In the genomic region with DNA sequence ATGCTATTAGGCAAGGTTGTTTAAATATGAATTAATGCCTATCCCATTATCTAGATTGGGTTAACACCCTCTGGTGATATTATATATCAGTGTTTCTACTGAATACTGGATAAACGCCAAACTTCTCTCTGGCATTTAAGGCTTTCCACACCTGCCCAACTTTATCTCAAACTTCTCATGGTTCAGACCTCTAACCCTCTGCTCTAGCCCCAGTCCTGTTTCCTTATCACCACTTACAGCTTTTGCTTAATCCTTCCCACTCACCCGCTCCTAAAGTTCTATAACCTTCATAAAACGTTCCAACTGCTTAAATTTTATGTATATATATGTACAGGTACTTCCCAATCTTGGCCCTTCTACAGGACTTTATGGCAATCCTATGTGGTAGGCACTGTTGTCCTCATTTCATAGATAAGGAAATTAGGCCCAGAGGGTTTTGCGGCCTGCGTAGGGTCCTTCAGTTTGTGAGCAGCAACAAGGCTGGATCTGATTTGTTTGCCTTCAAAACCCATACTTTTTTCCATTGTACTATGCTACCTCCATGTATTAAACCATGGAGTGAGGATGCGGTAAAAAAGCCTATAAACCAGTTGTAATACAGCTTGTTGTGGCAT, we compare ENCODE assay signal across 9 cellular contexts. TPM values are rescaled to one million over a fixed set of nuclear protein-coding genes. Genes with fewer than 3 reads are reported as not detected.
DNase-seq lines count a peak whose midpoint lies in the region; ATAC-seq and TF ChIP-seq lines count a peak whose summit lies in the region.
"Had no signal": no experiment of that assay in that cellular context is flagged by ENCODE, and none has a peak within 500 bp of the region (broad histone marks: within the 10 kb centered on the region; RNA-seq: fewer than 3 reads in every experiment).

No MANE protein-coding gene starts in this region.

- H3K36me3 ChIP-seq in CD8-positive, alpha-beta memory T cell (ENCODE audit: insufficient read depth, low read length), result peaks cover 3% of the 10 kb centered on the region
- peaks cover 21% of the 10 kb centered on the region for H3K36me3 ChIP-seq in NT2/D1 (ENCODE audit: insufficient read depth, insufficient read length, low read length)
- H3K36me3 ChIP-seq in neuron (ENCODE audit: insufficient read depth, low read length), result peaks cover 7% of the 10 kb centered on the region

- POLR2A ChIA-PET in CD8-positive, alpha-beta memory T cell (lab: Charles Lee), result interaction anchor here (0.6 kb wide), 1 partner anchor 46 kb away, joined by 6 read pairs; a partner anchor contains a TSS

- peak overlapping the region in 5 of 8 donors; percentile 30 to 97 (median 90) for H3K27ac Mint-ChIP-seq in CD8-positive, alpha-beta memory T cell

- CTCF ChIA-PET in CD8-positive, alpha-beta memory T cell (lab: Charles Lee), result interaction anchor here (1.5 to 3.7 kb wide), 6 partner anchors 11 to 91 kb away, joined by 3 to 27 read pairs (median 11); a partner anchor contains a TSS

- ATAC-seq in HG03196 (IDR thresholded peaks at IDR 0.05; ENCODE audit: unreplicated experiment) (no peak), GM18868 (IDR thresholded peaks at IDR 0.05; ENCODE audit: unreplicated experiment) (no peak)

- no peaks in the 10 kb centered on the region for H3K27me3 Mint-ChIP-seq in CD8-positive, alpha-beta memory T cell

- H3K4me3 Mint-ChIP-seq in CD8-positive, alpha-beta memory T cell, result peak overlapping the region; percentile 92 to 96 (median 94)

- peaks cover 20% of the 10 kb centered on the region for H3K4me1 ChIP-seq in CD8-positive, alpha-beta memory T cell (ENCODE audit: insufficient read depth, low read length)
- H3K4me1 ChIP-seq in NT2/D1 (ENCODE audit: insufficient read depth, insufficient read length) (peaks cover 8% of the 10 kb centered on the region), neuron (ENCODE audit: insufficient read depth, low read length) (peaks cover 16% of the 10 kb centered on the region)

- intact Hi-C loops in dorsolateral prefrontal cortex (cut with DNase I), result loop anchor here in 1 of 2 donors (5.0 kb wide), 3 partner anchors 70 to 145 kb away; a partner anchor contains a TSS

- no peaks in the 10 kb centered on the region for H3K9me3 ChIP-seq in CD8-positive, alpha-beta memory T cell (ENCODE audit: low read length)
- H3K9me3 ChIP-seq in NT2/D1 (ENCODE audit: insufficient read depth, low read length) (no peaks in the 10 kb centered on the region), neuron (ENCODE audit: low read length) (no peaks in the 10 kb centered on the region)

- DNase-seq in CD8-positive, alpha-beta memory T cell, result no peak
- DNase-seq in NT2/D1 (ENCODE audit: low read depth, low spot score) (no peak), dorsolateral prefrontal cortex (no peak), RKO (ENCODE audit: low spot score) (no peak), T-helper 9 cell (no peak)
- DNase-seq: NK-92 treated with Interleukin-12 subunit alpha and Interleukin-12 subunit beta, amount 100 ng/mL, for 24 hours had no signal

- TF ChIP-seq CTCF in dorsolateral prefrontal cortex (IDR thresholded peaks at IDR 0.05 in 54 of 56, conservative IDR thresholded peaks at IDR 0.05 in 2 of 56; ENCODE audit: low read depth in 1 of 56, partially characterized antibody in 56 of 56), result no peak

- peak overlapping the region; percentile 95 for H3K4me3 ChIP-seq in CD8-positive, alpha-beta memory T cell (ENCODE audit: low read length)
- H3K4me3 ChIP-seq in NT2/D1 (ENCODE audit: insufficient read length, low read depth) (peak overlapping the region; percentile 94), dorsolateral prefrontal cortex (peak overlapping the region in 57 of 59 donors; percentile 68 to 97 (median 89)), neuron (ENCODE audit: low read length) (peak overlapping the region; percentile 73)

- no peak overlapping the region for H3K27ac ChIP-seq in CD8-positive, alpha-beta memory T cell (ENCODE audit: low read depth, low read length)
- H3K27ac ChIP-seq in dorsolateral prefrontal cortex, result peak overlapping the region in 31 of 59 donors; percentile 63 to 98 (median 92)

- no peaks in the 10 kb centered on the region for H3K9me3 Mint-ChIP-seq in CD8-positive, alpha-beta memory T cell

- peak overlapping the region; percentile 93 for H2AFZ ChIP-seq in neuron (ENCODE audit: low read depth, low read length)

- no peaks in the 10 kb centered on the region for H3K27me3 ChIP-seq in CD8-positive, alpha-beta memory T cell (ENCODE audit: insufficient read depth, low read length, poor library complexity, severe bottlenecking)
- H3K27me3 ChIP-seq in NT2/D1 (ENCODE audit: insufficient read depth, insufficient read length) (no peaks in the 10 kb centered on the region), dorsolateral prefrontal cortex (no peaks in the 10 kb centered on the region), neuron (ENCODE audit: insufficient read depth, low read length) (no peaks in the 10 kb centered on the region)

- H3K9ac ChIP-seq in NT2/D1 (ENCODE audit: insufficient read length, low read depth), result peak overlapping the region; percentile 91

- peaks cover 0 to 34% (median 0%) of the 10 kb centered on the region in 3 donors for H3K36me3 Mint-ChIP-seq in CD8-positive, alpha-beta memory T cell

- peaks cover 26 to 50% (median 47%) of the 10 kb centered on the region in 3 donors for H3K4me1 Mint-ChIP-seq in CD8-positive, alpha-beta memory T cell

RNA-seq across cellular contexts. Expression of a gene that starts 1.2 kb away (rescaled TPM):
- total RNA-seq in CD8-positive, alpha-beta memory T cell, result 10 to 100 TPM; 20.4 to 22.1 TPM
- 25.5 TPM for polyA plus RNA-seq in CD8-positive, alpha-beta memory T cell
- 10 to 100 TPM; 10.6 to 35.2 (median 20.4) TPM for total RNA-seq in dorsolateral prefrontal cortex

RNA-seq across cellular contexts. Expression of a gene that starts 43.5 kb away (rescaled TPM):
- total RNA-seq in CD8-positive, alpha-beta memory T cell, result under 1 TPM; 0.64 to 0.83 TPM
- not detected for polyA plus RNA-seq in CD8-positive, alpha-beta memory T cell
- total RNA-seq in dorsolateral prefrontal cortex, result 100 to 1,000 TPM in 4 of 120 experiments, 10 to 100 TPM in 116; 19.3 to 117 (median 37.0) TPM

RNA-seq across cellular contexts. Expression of a gene that starts 46.4 kb away (rescaled TPM):
- total RNA-seq in CD8-positive, alpha-beta memory T cell, result 100 to 1,000 TPM; 158 to 161 TPM
- polyA plus RNA-seq in CD8-positive, alpha-beta memory T cell, result 64.4 TPM
- 10 to 100 TPM; 17.2 to 38.2 (median 26.5) TPM for total RNA-seq in dorsolateral prefrontal cortex

RNA-seq across cellular contexts. Expression of a gene that starts 46.6 kb away (rescaled TPM):
- 100 to 1,000 TPM; 499 to 503 TPM for total RNA-seq in CD8-positive, alpha-beta memory T cell
- 116 TPM for polyA plus RNA-seq in CD8-positive, alpha-beta memory T cell
- total RNA-seq in dorsolateral prefrontal cortex, result 100 to 1,000 TPM in 11 of 120 experiments, 10 to 100 TPM in 109; 56.3 to 112 (median 85.1) TPM

Comparison
In these comparisons a context has a peak if more than half of its experiments do, and no peak if none do; other contexts are left out.
1. RNA of a gene that starts 43.5 kb away (total RNA-seq): 19.3 to 117 TPM in dorsolateral prefrontal cortex; 0.64 to 0.83 TPM in CD8-positive, alpha-beta memory T cell; every median in the first group is over 10 times any median in the second.
2. RNA of a gene that starts 46.4 kb away (total RNA-seq): 158 to 161 TPM in CD8-positive, alpha-beta memory T cell; 17.2 to 38.2 TPM in dorsolateral prefrontal cortex; every median in the first group is over 4 times any median in the second.
3. Peak in every context shown above with its lines, with median percentiles within 50 percentile points of each other: H3K4me3 ChIP-seq.